1 cellular context compared by ENCODE assay signal in genomic region chr12:91874086-91874865, GRCh38.
TF ChIP-seq lines count a peak whose summit lies in the region.

No MANE protein-coding gene starts in this region.

TF ChIP-seq in IMR-90, 13 proteins besides CTCF, POLR2A, EP300 and RAD21:
- TF ChIP-seq RFX5 (IDR thresholded peaks at IDR 0.05; ENCODE audit: low read depth, low read length) (no peak), CHD1 (IDR thresholded peaks at IDR 0.05; ENCODE audit: low read depth, low read length) (no peak), RCOR1 (IDR thresholded peaks at IDR 0.05; ENCODE audit: insufficient replicate concordance, low read length) (no peak), CEBPB (IDR thresholded peaks at IDR 0.05; ENCODE audit: low read depth, low read length) (no peak), FOS (IDR thresholded peaks at IDR 0.05; ENCODE audit: low read depth, low read length) (no peak), MAZ (IDR thresholded peaks at IDR 0.05; ENCODE audit: borderline replicate concordance, low read depth, low read length) (no peak), MXI1 (IDR thresholded peaks at IDR 0.05; ENCODE audit: borderline replicate concordance, low read depth, low read length) (no peak), BHLHE40 (IDR thresholded peaks at IDR 0.05; ENCODE audit: low read depth, low read length) (no peak), SMC3 (IDR thresholded peaks at IDR 0.05; ENCODE audit: low read depth, low read length) (no peak), NFE2L2 (IDR thresholded peaks at IDR 0.05; ENCODE audit: low read depth, low read length) (no peak), ELK1 (IDR thresholded peaks at IDR 0.05; ENCODE audit: borderline replicate concordance, low read depth, low read length) (no peak)
- TF ChIP-seq, protein P1, sequence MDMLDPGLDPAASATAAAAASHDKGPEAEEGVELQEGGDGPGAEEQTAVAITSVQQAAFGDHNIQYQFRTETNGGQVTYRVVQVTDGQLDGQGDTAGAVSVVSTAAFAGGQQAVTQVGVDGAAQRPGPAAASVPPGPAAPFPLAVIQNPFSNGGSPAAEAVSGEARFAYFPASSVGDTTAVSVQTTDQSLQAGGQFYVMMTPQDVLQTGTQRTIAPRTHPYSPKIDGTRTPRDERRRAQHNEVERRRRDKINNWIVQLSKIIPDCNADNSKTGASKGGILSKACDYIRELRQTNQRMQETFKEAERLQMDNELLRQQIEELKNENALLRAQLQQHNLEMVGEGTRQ (IDR thresholded peaks at IDR 0.05; ENCODE audit: low read depth, low read length): no peak
